ENCODE assay signal across 12 cellular contexts in genomic region chr11:36408476-36409136, GRCh38.
DNase-seq lines count a peak whose midpoint lies in the region; ATAC-seq and TF ChIP-seq lines count a peak whose summit lies in the region.
"Had no signal": no experiment of that assay in that cellular context is flagged by ENCODE, and none has a peak within 500 bp of the region (broad histone marks: within the 10 kb centered on the region; RNA-seq: fewer than 3 reads in every experiment).

No MANE protein-coding gene starts in this region.

- H4K91ac ChIP-seq in H9 (ENCODE audit: insufficient read length, low read depth, low read length): no peak overlapping the region

- H3K9me3 Mint-ChIP-seq in H9: no peaks in the 10 kb centered on the region
- no peaks in the 10 kb centered on the region for H3K9me3 Mint-ChIP-seq in activated naive CD8-positive, alpha-beta T cell treated with anti-CD3 and anti-CD28 coated beads, Interleukin-2, amount 50 U/mL, for 24 hours
- H3K9me3 Mint-ChIP-seq in mesothelial cell of epicardium: no peaks in the 10 kb centered on the region
- no peaks in the 10 kb centered on the region for H3K9me3 Mint-ChIP-seq in Calu3 (ENCODE audit: low read depth, unreplicated experiment)

- H2AFZ ChIP-seq in H9 (ENCODE audit: low read length): no peak overlapping the region

- H3K4me3 Mint-ChIP-seq in H9: no peak overlapping the region
- peak overlapping the region; percentile 54 for H3K4me3 Mint-ChIP-seq in activated naive CD8-positive, alpha-beta T cell treated with anti-CD3 and anti-CD28 coated beads, Interleukin-2, amount 50 U/mL, for 24 hours
- no peak overlapping the region for H3K4me3 Mint-ChIP-seq in mesothelial cell of epicardium
- no peak overlapping the region for H3K4me3 Mint-ChIP-seq in Calu3 (ENCODE audit: low read depth, unreplicated experiment)

- H3K9me3 ChIP-seq in BLaER1 (peaks cover 3% of the 10 kb centered on the region; the same call in 1 of the 2 replicates), H9 (ENCODE audit: control insufficient read depth, low read depth, low read length) (no peaks in the 10 kb centered on the region)

- H3K27ac ChIP-seq in BLaER1: peak overlapping the region; percentile 91
- no peak overlapping the region for H3K27ac ChIP-seq in H9 (ENCODE audit: insufficient read length, low read depth, low read length)

- H3K36me3 Mint-ChIP-seq in H9 (ENCODE audit: insufficient read depth in 1 of 3, low read depth in 3 of 3) (peaks cover 0 to 3% (median 0%) of the 10 kb centered on the region in 3 experiments; a peak in 3 of 7 replicates), mesothelial cell of epicardium (no peaks in the 10 kb centered on the region), Calu3 (ENCODE audit: insufficient read depth, unreplicated experiment) (no peaks in the 10 kb centered on the region)
- peaks cover 7% of the 10 kb centered on the region for H3K36me3 Mint-ChIP-seq in activated naive CD8-positive, alpha-beta T cell treated with anti-CD3 and anti-CD28 coated beads, Interleukin-2, amount 50 U/mL, for 24 hours (ENCODE audit: low read depth)

- H3K4me1 ChIP-seq in BLaER1 (peaks cover 80% of the 10 kb centered on the region), H9 (ENCODE audit: insufficient read depth, low read length) (no peaks in the 10 kb centered on the region)

- no peak overlapping the region for H2BK15ac ChIP-seq in H9 (ENCODE audit: low read depth, low read length)

- H3K4ac ChIP-seq in H9 (ENCODE audit: low read depth, low read length): no peak overlapping the region

- WGBS in H9 (ENCODE audit: extremely low coverage, insufficient read length, low lambda C conversion rate): no CpG with 5 or more reads among the region's 6 CpGs

- BruUV-seq in Calu3 (replicated peaks; lab: Mats Ljungman, UMichigan): no TSS peak

- no peak overlapping the region for H4K8ac ChIP-seq in H9 (replicated peaks; ENCODE audit: insufficient read length, low read depth, low read length)

- peak overlapping the region; percentile 42; the same call in 1 of the 2 replicates for H3K4me3 ChIP-seq in BLaER1

- no peak for ATAC-seq in activated naive CD8-positive, alpha-beta T cell treated with anti-CD3 and anti-CD28 coated beads, Interleukin-2, amount 50 U/mL, for 24 hours
- ATAC-seq in GM19023 (IDR thresholded peaks at IDR 0.05; ENCODE audit: unreplicated experiment): no peak

- H3K9ac ChIP-seq in BLaER1 (peak overlapping the region; percentile 69), H9 (ENCODE audit: extremely low read depth, insufficient read length, low read length) (no peak overlapping the region)

- DNase-seq in H9: no peak
- no peak for DNase-seq in activated naive CD8-positive, alpha-beta T cell treated with anti-CD3 and anti-CD28 coated beads, Interleukin-2, amount 50 U/mL, for 24 hours
- no peak for DNase-seq in mesothelial cell of epicardium (ENCODE audit: low spot score in 2 of 2, unreplicated experiment in 2 of 2)
- no peak for DNase-seq in medulla oblongata (ENCODE audit: extremely low spot score)
- no peak for DNase-seq in Calu3
- no peak for DNase-seq in GM13977 (ENCODE audit: low spot score)
- DNase-seq: C1 segment of cervical spinal cord, islet precursor cell, MM.1S, NCI-H345 had no signal

- H3K79me2 ChIP-seq in H9 (ENCODE audit: insufficient read depth, low read length): no peaks in the 10 kb centered on the region

- no peak overlapping the region for H2BK20ac ChIP-seq in H9 (ENCODE audit: low read depth, low read length, poor library complexity, severe bottlenecking)

- H2AK5ac ChIP-seq in H9 (ENCODE audit: insufficient read length, low read length): no peak overlapping the region

- in situ Hi-C loops in GM13977 (cut with MboI; ENCODE audit: low pct_unique_long_range_greater_than_20kb, low sequenced_read_pairs, unreplicated experiment): no loop called here

- H3K4me2 ChIP-seq in BLaER1 (peak overlapping the region; percentile 88), H9 (ENCODE audit: insufficient read depth, insufficient read length, low read length) (no peak overlapping the region)

- H3K23me2 ChIP-seq in H9 (ENCODE audit: insufficient read length, low read depth, low read length, poor library complexity, severe bottlenecking): no peaks in the 10 kb centered on the region

- no peak overlapping the region for H3K18ac ChIP-seq in H9 (ENCODE audit: insufficient read length, low read depth, low read length)

- no peak overlapping the region for H3K23ac ChIP-seq in H9 (ENCODE audit: insufficient read length, low read depth, low read length)

- peaks cover 0 to 7% of the 10 kb centered on the region in 2 experiments; a peak in 2 of 4 replicates for H3K4me1 Mint-ChIP-seq in H9
- peaks cover 71% of the 10 kb centered on the region for H3K4me1 Mint-ChIP-seq in activated naive CD8-positive, alpha-beta T cell treated with anti-CD3 and anti-CD28 coated beads, Interleukin-2, amount 50 U/mL, for 24 hours
- H3K4me1 Mint-ChIP-seq in mesothelial cell of epicardium: peaks cover 11% of the 10 kb centered on the region
- no peaks in the 10 kb centered on the region for H3K4me1 Mint-ChIP-seq in Calu3 (ENCODE audit: low read depth, unreplicated experiment)

- no peak overlapping the region for H3K14ac ChIP-seq in H9 (ENCODE audit: insufficient read depth, low read length)

- H4K5ac ChIP-seq in H9 (ENCODE audit: insufficient read length, low read depth, low read length): no peak overlapping the region

- H2BK12ac ChIP-seq in H9 (ENCODE audit: insufficient read length, low read depth, low read length): no peak overlapping the region

- TF ChIP-seq CTCF in H9 (conservative IDR thresholded peaks at IDR 0.05) (no peak), mesothelial cell of epicardium (IDR thresholded peaks at IDR 0.05; ENCODE audit: unreplicated experiment) (no peak), Calu3 (IDR thresholded peaks at IDR 0.05; ENCODE audit: unreplicated experiment) (no peak), GM13977 (IDR thresholded peaks at IDR 0.05; ENCODE audit: extremely low read depth, insufficient read depth, missing control alignments) (no peak)

- H4K20me1 ChIP-seq in BLaER1 (no peaks in the 10 kb centered on the region), H9 (ENCODE audit: control insufficient read depth, insufficient read depth, insufficient read length) (no peaks in the 10 kb centered on the region)

- intact Hi-C loops in Calu3 (cut with micrococcal nuclease; ENCODE audit: unreplicated experiment): no loop called here

- no peaks in the 10 kb centered on the region for H3K79me1 ChIP-seq in H9 (ENCODE audit: insufficient read depth, low read depth, low read length, poor library complexity, severe bottlenecking)

- H2BK5ac ChIP-seq in H9 (ENCODE audit: insufficient read length, low read length): no peak overlapping the region

- CTCF ChIA-PET in Calu3 (lab: Charles Lee): no interaction called here

- no peak overlapping the region for H3T11ph ChIP-seq in H9 (ENCODE audit: low read length)

- no peaks in the 10 kb centered on the region for H3K27me3 ChIP-seq in BLaER1
- H3K27me3 ChIP-seq in H9 (ENCODE audit: insufficient read depth, low read length): no peaks in the 10 kb centered on the region

- H3K36me3 ChIP-seq in BLaER1: peaks cover 43% of the 10 kb centered on the region

- H3K27me3 Mint-ChIP-seq in H9 (ENCODE audit: low read depth) (no peaks in the 10 kb centered on the region), mesothelial cell of epicardium (ENCODE audit: low read depth) (no peaks in the 10 kb centered on the region), Calu3 (ENCODE audit: unreplicated experiment) (peaks cover 29% of the 10 kb centered on the region)
- H3K27me3 Mint-ChIP-seq in activated naive CD8-positive, alpha-beta T cell treated with anti-CD3 and anti-CD28 coated beads, Interleukin-2, amount 50 U/mL, for 24 hours: peaks cover 3% of the 10 kb centered on the region

- H3K56ac ChIP-seq in H9 (ENCODE audit: insufficient read length, low read depth, low read length): no peak overlapping the region

- no peak overlapping the region for H2BK120ac ChIP-seq in H9 (ENCODE audit: low read depth, low read length, poor library complexity, severe bottlenecking)

- H3K27ac Mint-ChIP-seq in H9: peak overlapping the region; percentile 1 to 31 (median 19); a peak in 4 of 7 replicates
- H3K27ac Mint-ChIP-seq in activated naive CD8-positive, alpha-beta T cell treated with anti-CD3 and anti-CD28 coated beads, Interleukin-2, amount 50 U/mL, for 24 hours: peak overlapping the region; percentile 90
- peak overlapping the region; percentile 8 for H3K27ac Mint-ChIP-seq in mesothelial cell of epicardium
- H3K27ac Mint-ChIP-seq in Calu3 (ENCODE audit: unreplicated experiment): no peak overlapping the region
